In genomic region chr7:22725585-22725984, GRCh38 we compare ENCODE assay signal across 11 cellular contexts. TPM values are rescaled to one million over a fixed set of nuclear protein-coding genes. Genes with fewer than 3 reads are reported as not detected.
DNase-seq lines count a peak whose midpoint lies in the region; ATAC-seq and TF ChIP-seq lines count a peak whose summit lies in the region.
"Had no signal": no experiment of that assay in that cellular context is flagged by ENCODE, and none has a peak within 500 bp of the region (broad histone marks: within the 10 kb centered on the region; RNA-seq: fewer than 3 reads in every experiment).

No MANE protein-coding gene starts in this region.

- H3K4me1 Mint-ChIP-seq in osteocyte (ENCODE audit: unreplicated experiment) = peaks cover 49% of the 10 kb centered on the region
- peaks cover 30% of the 10 kb centered on the region for H3K4me1 Mint-ChIP-seq in activated naive CD4-positive, alpha-beta T cell treated with anti-CD3 and anti-CD28 coated beads for 36 hours (ENCODE audit: low read depth)

- H3F3A ChIP-seq in Loucy (ENCODE audit: low read depth) = no peaks in the 10 kb centered on the region

- H3K4me1 ChIP-seq in Loucy (ENCODE audit: insufficient read depth, low read length, poor library complexity, severe bottlenecking) (peaks cover 13% of the 10 kb centered on the region), adipocyte (ENCODE audit: control insufficient read depth, insufficient read depth, low read length) (peaks cover 60% of the 10 kb centered on the region), gastroesophageal sphincter (peaks cover 3 to 74% (median 28%) of the 10 kb centered on the region in 3 donors)

- H3K36me3 ChIP-seq in Loucy (ENCODE audit: insufficient read depth, low read length) (no peaks in the 10 kb centered on the region), adipocyte (ENCODE audit: control insufficient read depth, insufficient read depth, low read length, severe bottlenecking) (peaks cover 15% of the 10 kb centered on the region), gastroesophageal sphincter (no peaks in the 10 kb centered on the region)

- H3K4me3 ChIP-seq in Loucy (ENCODE audit: low read length, poor library complexity, severe bottlenecking) (peak overlapping the region; percentile 24), adipocyte (ENCODE audit: low read length) (peak overlapping the region; percentile 88), gastroesophageal sphincter (no peak overlapping the region)

- H3K9ac ChIP-seq in Loucy (ENCODE audit: low read depth, low read length, poor library complexity, severe bottlenecking) (no peak overlapping the region), adipocyte (ENCODE audit: low read length) (peak overlapping the region; percentile 95)

- CTCF ChIA-PET in activated naive CD4-positive, alpha-beta T cell treated with anti-CD3 and anti-CD28 coated beads for 36 hours (lab: Charles Lee) = interaction anchor here (0.6 to 9.7 kb wide), 14 partner anchors 11 to 332 kb away, joined by 3 to 331 read pairs (median 6); no protein-coding TSS in a partner anchor

- 54 to 59% methylated on average over 9 of the region's 9 CpGs for WGBS in gastroesophageal sphincter (ENCODE audit: low coverage in 1 of 2), 2 donors

- TF ChIP-seq EP300 in gastroesophageal sphincter (IDR thresholded peaks at IDR 0.05) = no peak

- H2AFZ ChIP-seq in Loucy (ENCODE audit: low read length) = peak overlapping the region; percentile 76

- DNase-seq in DMS 273 (lab: John Stamatoyannopoulos, UW; ENCODE audit: unreplicated experiment) (peak; percentile 67), DMS 273 treated with DMSO at 0.1 percent for 48 hours (lab: John Stamatoyannopoulos, UW) (no peak), adipocyte (ENCODE audit: low read depth) (no peak), osteocyte (ENCODE audit: extremely low spot score, unreplicated experiment) (no peak), LoVo (ENCODE audit: low spot score) (no peak)
- no peak for DNase-seq in activated naive CD4-positive, alpha-beta T cell treated with anti-CD3 and anti-CD28 coated beads for 36 hours
- DNase-seq: GOT3 had no signal

- no peak for ATAC-seq in gastroesophageal sphincter

- H3K27ac Mint-ChIP-seq in osteocyte (ENCODE audit: unreplicated experiment) = peak overlapping the region; percentile 97
- H3K27ac Mint-ChIP-seq in activated naive CD4-positive, alpha-beta T cell treated with anti-CD3 and anti-CD28 coated beads for 36 hours = no peak overlapping the region
- H3K27ac Mint-ChIP-seq: activated naive CD8-positive, alpha-beta T cell had no signal

- TF ChIP-seq POLR2A in gastroesophageal sphincter (IDR thresholded peaks at IDR 0.05) = no peak

- H3K9me3 Mint-ChIP-seq in osteocyte (ENCODE audit: unreplicated experiment) = no peaks in the 10 kb centered on the region
- H3K9me3 Mint-ChIP-seq in activated naive CD4-positive, alpha-beta T cell treated with anti-CD3 and anti-CD28 coated beads for 36 hours = no peaks in the 10 kb centered on the region

- H4K20me1 ChIP-seq in Loucy (ENCODE audit: insufficient read depth, low read length, poor library complexity, severe bottlenecking) = no peaks in the 10 kb centered on the region

- TF ChIP-seq CTCF in Loucy (conservative IDR thresholded peaks at IDR 0.05; ENCODE audit: low read length) (peak; percentile 45), osteocyte (IDR thresholded peaks at IDR 0.05) (no peak), gastroesophageal sphincter (IDR thresholded peaks at IDR 0.05) (no peak)

- intact Hi-C loops in activated naive CD4-positive, alpha-beta T cell treated with anti-CD3 and anti-CD28 coated beads for 36 hours (cut with micrococcal nuclease) = no loop called here

- peak overlapping the region in 2 of 4 donors; percentile 80 to 82 for H3K27ac ChIP-seq in gastroesophageal sphincter
- H3K27ac ChIP-seq: 22Rv1 had no signal

- no peak overlapping the region for H3K4me3 Mint-ChIP-seq in osteocyte (ENCODE audit: unreplicated experiment)
- H3K4me3 Mint-ChIP-seq in activated naive CD4-positive, alpha-beta T cell treated with anti-CD3 and anti-CD28 coated beads for 36 hours = no peak overlapping the region
- H3K4me3 Mint-ChIP-seq: activated naive CD8-positive, alpha-beta T cell had no signal

- H3K9me2 ChIP-seq in Loucy (replicated peaks; ENCODE audit: low read depth, low read length) = no peaks in the 10 kb centered on the region

- H3K27me3 ChIP-seq in Loucy (ENCODE audit: insufficient read depth, low read length, poor library complexity, severe bottlenecking) (peaks cover 5% of the 10 kb centered on the region), adipocyte (replicated peaks; ENCODE audit: control insufficient read depth, insufficient read depth, low read length) (no peaks in the 10 kb centered on the region), gastroesophageal sphincter (no peaks in the 10 kb centered on the region)

- H3K9me3 ChIP-seq in Loucy (ENCODE audit: insufficient read depth, low read depth, low read length) = no peaks in the 10 kb centered on the region
- no peaks in the 10 kb centered on the region for H3K9me3 ChIP-seq in adipocyte (ENCODE audit: control insufficient read depth, low read length)
- no peaks in the 10 kb centered on the region for H3K9me3 ChIP-seq in gastroesophageal sphincter

- no peaks in the 10 kb centered on the region for H3K79me2 ChIP-seq in Loucy (ENCODE audit: insufficient read depth, low read length)

- peak overlapping the region; percentile 80 for H3K4me2 ChIP-seq in Loucy (ENCODE audit: low read depth, low read length, poor library complexity, severe bottlenecking)

- H3K27me3 Mint-ChIP-seq in osteocyte (ENCODE audit: unreplicated experiment) = no peaks in the 10 kb centered on the region
- peaks cover 20% of the 10 kb centered on the region for H3K27me3 Mint-ChIP-seq in activated naive CD4-positive, alpha-beta T cell treated with anti-CD3 and anti-CD28 coated beads for 36 hours (ENCODE audit: low read depth)

- no peaks in the 10 kb centered on the region for H3K36me3 Mint-ChIP-seq in osteocyte (ENCODE audit: unreplicated experiment)
- H3K36me3 Mint-ChIP-seq in activated naive CD4-positive, alpha-beta T cell treated with anti-CD3 and anti-CD28 coated beads for 36 hours (ENCODE audit: low read depth) = no peaks in the 10 kb centered on the region
- H3K36me3 Mint-ChIP-seq: activated naive CD8-positive, alpha-beta T cell had no signal

RNA-seq across cellular contexts. Expression of gene IL6, which starts 1.4 kb away (rescaled TPM):
- total RNA-seq in osteocyte (not detected in 2 replicates), gastroesophageal sphincter (10 to 100 TPM in 1 of 4 donors, under 1 TPM in 1, not detected in 2; 0.85 to 27.9 TPM)
- total RNA-seq in activated naive CD4-positive, alpha-beta T cell treated with anti-CD3 and anti-CD28 coated beads for 36 hours = 1 to 10 TPM; 3.8 to 4.0 TPM

Comparison
In these comparisons a context has a peak if more than half of its experiments do, and no peak if none do; other contexts are left out.
1. H3K4me3 ChIP-seq: peak in Loucy (single experiment) and adipocyte (single experiment); none in gastroesophageal sphincter (0 of 2).